In genomic region chr18:2654105-2654827, GRCh38 we compare ENCODE assay signal across 8 cellular contexts. TPM values are rescaled to one million over a fixed set of nuclear protein-coding genes. Genes with fewer than 3 reads are reported as not detected.
A peak's percentile ranks its signal among the peaks of the same experiment; 100 is the strongest.
DNase-seq lines count a peak whose midpoint lies in the region; ATAC-seq, FAIRE-seq and TF ChIP-seq lines count a peak whose summit lies in the region.

No MANE protein-coding gene starts in this region.

- TF ChIP-seq EP300 in transverse colon (IDR thresholded peaks at IDR 0.05; ENCODE audit: low read depth), result no peak

- H3K27me3 ChIP-seq in astrocyte (ENCODE audit: insufficient read depth, low read length) (no peaks in the 10 kb centered on the region), transverse colon (no peaks in the 10 kb centered on the region)

- intact Hi-C loops in activated naive CD4-positive, alpha-beta T cell treated with anti-CD3 and anti-CD28 coated beads for 36 hours (cut with micrococcal nuclease), result loop anchor here (1.0 to 10.0 kb wide), 3 partner anchors 25 to 941 kb away; no protein-coding TSS in a partner anchor
- intact Hi-C loops in lower leg skin (cut with DNase I; ENCODE audit: low total_unique reads), result no loop called here
- intact Hi-C loops in transverse colon (cut with DNase I; ENCODE audit: low total_unique reads), result loop anchor here (10.0 kb wide), 1 partner anchor 79 kb away; the partner anchor contains the start of genes METTL4 and NDC80
- intact Hi-C loops in posterior cingulate gyrus (cut with DNase I), result loop anchor here (10.0 kb wide), 1 partner anchor 361 kb away; the partner anchor contains the start of gene LPIN2

- peak overlapping the region; percentile 89 for H3K4me2 ChIP-seq in astrocyte (ENCODE audit: low read length)

- H3K36me3 Mint-ChIP-seq in activated naive CD4-positive, alpha-beta T cell treated with anti-CD3 and anti-CD28 coated beads for 36 hours (ENCODE audit: low read depth), result peaks cover 15% of the 10 kb centered on the region
- H3K36me3 Mint-ChIP-seq in astrocyte (ENCODE audit: low read depth, unreplicated experiment), result no peaks in the 10 kb centered on the region

- TF ChIP-seq CTCF in astrocyte (IDR thresholded peaks at IDR 0.05; ENCODE audit: insufficient read depth, low read depth, low read length) (no peak), lower leg skin (IDR thresholded peaks at IDR 0.05) (no peak), transverse colon (IDR thresholded peaks at IDR 0.05) (no peak)

- no peaks in the 10 kb centered on the region for H3K36me3 ChIP-seq in astrocyte (ENCODE audit: insufficient read depth, low read length)
- no peaks in the 10 kb centered on the region for H3K36me3 ChIP-seq in transverse colon

- TF ChIP-seq POLR2A in lower leg skin (IDR thresholded peaks at IDR 0.05) (no peak), transverse colon (IDR thresholded peaks at IDR 0.05) (no peak)

- peak overlapping the region; percentile 91 for H3K27ac Mint-ChIP-seq in activated naive CD4-positive, alpha-beta T cell treated with anti-CD3 and anti-CD28 coated beads for 36 hours
- H3K27ac Mint-ChIP-seq in astrocyte (ENCODE audit: unreplicated experiment), result no peak overlapping the region

- no peaks in the 10 kb centered on the region for H3K27me3 Mint-ChIP-seq in activated naive CD4-positive, alpha-beta T cell treated with anti-CD3 and anti-CD28 coated beads for 36 hours (ENCODE audit: low read depth)
- peaks cover 7% of the 10 kb centered on the region for H3K27me3 Mint-ChIP-seq in astrocyte (ENCODE audit: low read depth, unreplicated experiment)

- H3K9ac ChIP-seq in astrocyte (ENCODE audit: low read length), result peak overlapping the region; percentile 93

- peaks cover 30% of the 10 kb centered on the region for H3K4me1 Mint-ChIP-seq in activated naive CD4-positive, alpha-beta T cell treated with anti-CD3 and anti-CD28 coated beads for 36 hours (ENCODE audit: low read depth)
- peaks cover 8% of the 10 kb centered on the region for H3K4me1 Mint-ChIP-seq in astrocyte (ENCODE audit: low read depth, unreplicated experiment)

- FAIRE-seq in astrocyte (lab: Jason Lieb, UNC), result peak; percentile 17

- ATAC-seq in HG03280 (IDR thresholded peaks at IDR 0.05; ENCODE audit: unreplicated experiment), result no peak

- in situ Hi-C loops in transverse colon (cut with MboI; ENCODE audit: low pct_ligation_motif_present in 1 of 4, low pct_unique_long_range_greater_than_20kb in 1 of 4, low sequenced_read_pairs in 3 of 4), result loop anchor here in 2 of 4 donors (10.0 kb wide), 2 partner anchors 79 to 89 kb away; partner anchors contain the start of genes METTL4 (in 1 of the 2) and NDC80 (in 1 of the 2)

- H4K20me1 ChIP-seq in astrocyte (ENCODE audit: insufficient read depth, low read length), result peaks cover 16% of the 10 kb centered on the region

- H3K4me3 Mint-ChIP-seq in activated naive CD4-positive, alpha-beta T cell treated with anti-CD3 and anti-CD28 coated beads for 36 hours, result peak overlapping the region; percentile 93
- H3K4me3 Mint-ChIP-seq in astrocyte (ENCODE audit: unreplicated experiment), result peak overlapping the region; percentile 87

- peak overlapping the region; percentile 89 for H2AFZ ChIP-seq in astrocyte (ENCODE audit: low read depth, low read length)

- peaks cover 8% of the 10 kb centered on the region for H3K4me1 ChIP-seq in astrocyte (ENCODE audit: insufficient read depth, low read length)
- peaks cover 5 to 40% (median 26%) of the 10 kb centered on the region in 4 donors for H3K4me1 ChIP-seq in transverse colon

- WGBS in lower leg skin, 2 donors, result 46% methylated on average over 11 of the region's 11 CpGs
- 53 to 63% methylated on average over 11 of the region's 11 CpGs for WGBS in transverse colon (ENCODE audit: low coverage in 1 of 2), 2 donors

- H3K27ac ChIP-seq in astrocyte (ENCODE audit: low read depth, low read length) (peak overlapping the region; percentile 91), transverse colon (peak overlapping the region; percentile 95 to 99 (median 98))

- no peaks in the 10 kb centered on the region for H3K9me3 Mint-ChIP-seq in activated naive CD4-positive, alpha-beta T cell treated with anti-CD3 and anti-CD28 coated beads for 36 hours
- no peaks in the 10 kb centered on the region for H3K9me3 Mint-ChIP-seq in astrocyte (ENCODE audit: unreplicated experiment)

- no peaks in the 10 kb centered on the region for H3K9me3 ChIP-seq in astrocyte (ENCODE audit: insufficient read depth, low read depth, low read length)
- no peaks in the 10 kb centered on the region for H3K9me3 ChIP-seq in transverse colon

- no peak for DNase-seq in activated naive CD4-positive, alpha-beta T cell treated with anti-CD3 and anti-CD28 coated beads for 36 hours
- no peak for DNase-seq in activated naive CD4-positive, alpha-beta T cell (lab: John Stamatoyannopoulos, UW)
- DNase-seq in astrocyte (ENCODE audit: low read depth), result peak; percentile 32
- no peak for DNase-seq in lower leg skin (ENCODE audit: low spot score in 2 of 2)
- DNase-seq in transverse colon, result no peak
- DNase-seq in posterior cingulate gyrus, result no peak
- DNase-seq in iPS-NIHi11 (ENCODE audit: low spot score), result no peak

- peaks cover 34% of the 10 kb centered on the region for H3K79me2 ChIP-seq in astrocyte (ENCODE audit: insufficient read depth, low read length)

- CTCF ChIA-PET in activated naive CD4-positive, alpha-beta T cell treated with anti-CD3 and anti-CD28 coated beads for 36 hours (lab: Charles Lee), result interaction anchor here (0.7 to 1.2 kb wide), 2 partner anchors 12 to 15 kb away, joined by 3 read pairs; no protein-coding TSS in a partner anchor

- peak overlapping the region; percentile 71 for H3K4me3 ChIP-seq in astrocyte (ENCODE audit: insufficient read depth, low read depth, low read length)
- H3K4me3 ChIP-seq in lower leg skin (ENCODE audit: low read depth, poor library complexity, severe bottlenecking), result peak overlapping the region; percentile 79
- peak overlapping the region; percentile 43 to 90 (median 74) for H3K4me3 ChIP-seq in transverse colon

RNA-seq across cellular contexts. Expression of gene SMCHD1, which starts 1.3 kb away (rescaled TPM):
- total RNA-seq in activated naive CD4-positive, alpha-beta T cell treated with anti-CD3 and anti-CD28 coated beads for 36 hours, result 10 to 100 TPM; 91.3 to 91.5 TPM
- total RNA-seq in astrocyte (29.6 and 29.7 TPM in 2 replicates), lower leg skin (10 to 100 TPM; 28.2 to 55.8 (median 31.9) TPM), transverse colon (100 to 1,000 TPM in 3 of 4 donors, 10 to 100 TPM in 1; 41.0 to 179 (median 136) TPM)
